ENCODE assay signal across 8 cellular contexts in the genomic region with DNA sequence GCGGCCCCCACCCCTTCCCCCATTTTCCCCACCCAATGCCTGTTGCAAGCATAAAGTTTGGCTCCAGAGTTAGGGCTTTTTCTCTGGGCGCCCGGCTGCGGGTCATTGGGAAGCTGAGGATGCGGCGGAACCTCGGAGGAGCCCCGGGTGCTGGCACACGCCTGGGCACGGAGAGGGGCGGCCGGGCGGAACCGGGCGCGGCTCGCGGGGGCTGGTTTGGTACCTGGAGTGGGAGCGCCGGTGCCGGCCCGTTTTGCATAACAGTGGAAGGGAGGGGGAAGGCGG. TPM values are rescaled to one million over a fixed set of nuclear protein-coding genes. Genes with fewer than 3 reads are reported as not detected.
DNase-seq lines count a peak whose midpoint lies in the region; ATAC-seq and TF ChIP-seq lines count a peak whose summit lies in the region.

No MANE protein-coding gene starts in this region.

- peaks cover 11% of the 10 kb centered on the region for H3K4me1 Mint-ChIP-seq in activated naive CD8-positive, alpha-beta T cell (ENCODE audit: low read depth)

- H3K27ac ChIP-seq in heart right ventricle (peak overlapping the region; percentile 71 to 96 (median 91)), thyroid gland (peak overlapping the region in 1 of 3 donors; percentile 48)

- in situ Hi-C loops in ACHN (cut with HindIII; ENCODE audit: low pct_ligation_motif_present, low pct_unique_long_range_greater_than_20kb, low sequenced_read_pairs): no loop called here

- H3K27me3 ChIP-seq in heart right ventricle (no peaks in the 10 kb centered on the region), kidney epithelial cell (ENCODE audit: control insufficient read depth, insufficient read depth, low read length) (no peaks in the 10 kb centered on the region), thyroid gland (no peaks in the 10 kb centered on the region)

- intact Hi-C loops in heart right ventricle (cut with DNase I): loop anchor here (2.0 to 10.0 kb wide), 9 partner anchors 46 to 98 kb away; no protein-coding TSS in a partner anchor
- intact Hi-C loops in left cardiac atrium (cut with DNase I): loop anchor here (2.0 to 5.0 kb wide), 3 partner anchors 74 to 98 kb away; no protein-coding TSS in a partner anchor
- intact Hi-C loops in thyroid gland (cut with DNase I): no loop called here

- peak overlapping the region; percentile 85 for H3K27ac Mint-ChIP-seq in activated naive CD8-positive, alpha-beta T cell

- no peak for TF ChIP-seq CTCF in heart right ventricle (IDR thresholded peaks at IDR 0.05)
- no peak for TF ChIP-seq CTCF in kidney epithelial cell (IDR thresholded peaks at IDR 0.05; ENCODE audit: insufficient read depth, low read length, poor library complexity, severe bottlenecking)
- TF ChIP-seq CTCF in thyroid gland (IDR thresholded peaks at IDR 0.05): no peak

- no peak for TF ChIP-seq POLR2A in thyroid gland (IDR thresholded peaks at IDR 0.05)

- no peaks in the 10 kb centered on the region for H3K9me3 Mint-ChIP-seq in activated naive CD8-positive, alpha-beta T cell (ENCODE audit: low read depth)

- WGBS in heart right ventricle, 2 donors: 0 to 1% methylated on average over 23 of the region's 23 CpGs
- WGBS in thyroid gland, 2 donors: 0% methylated on average over 2 to 5 of the region's 23 CpGs

- ATAC-seq in heart right ventricle (no peak), left cardiac atrium (no peak), HG03025 (IDR thresholded peaks at IDR 0.05; ENCODE audit: low FRiP score, unreplicated experiment) (no peak)

- H3K36me3 Mint-ChIP-seq in activated naive CD8-positive, alpha-beta T cell: no peaks in the 10 kb centered on the region

- DNase-seq in heart right ventricle: no peak
- DNase-seq in left cardiac atrium: no peak
- no peak for DNase-seq in kidney epithelial cell (ENCODE audit: low read depth)
- no peak for DNase-seq in thyroid gland
- no peak for DNase-seq in effector CD4-positive, alpha-beta T cell
- no peak for DNase-seq in ACHN

- H3K4me3 ChIP-seq in heart right ventricle (peak overlapping the region; percentile 74 to 99 (median 94)), kidney epithelial cell (ENCODE audit: low read depth, low read length) (peak overlapping the region; percentile 57), thyroid gland (replicated peaks in 1 of 3) (peak overlapping the region; percentile 61 to 78 (median 65))

- no peaks in the 10 kb centered on the region for H3K27me3 Mint-ChIP-seq in activated naive CD8-positive, alpha-beta T cell

- H3K4me3 Mint-ChIP-seq in activated naive CD8-positive, alpha-beta T cell: peak overlapping the region; percentile 88

- H3K9me3 ChIP-seq in heart right ventricle (no peaks in the 10 kb centered on the region), thyroid gland (no peaks in the 10 kb centered on the region)

- H3K36me3 ChIP-seq in heart right ventricle (no peaks in the 10 kb centered on the region), kidney epithelial cell (ENCODE audit: control insufficient read depth, insufficient read depth, low read length) (no peaks in the 10 kb centered on the region), thyroid gland (no peaks in the 10 kb centered on the region)

- H3K4me1 ChIP-seq in heart right ventricle (peaks cover 0 to 44% (median 33%) of the 10 kb centered on the region in 9 donors), thyroid gland (peaks cover 0 to 10% of the 10 kb centered on the region in 2 donors)

RNA-seq across cellular contexts. Expression of gene PPARGC1B, which starts 1.2 kb away (rescaled TPM):
- total RNA-seq in heart right ventricle (10 to 100 TPM; 21.5 to 36.6 (median 28.9) TPM), left cardiac atrium (10 to 100 TPM; 11.8 to 12.5 TPM), kidney epithelial cell (0.38 and 0.68 TPM in 2 replicates), thyroid gland (1 to 10 TPM in 1 of 4 donors, under 1 TPM in 3; 0.63 to 1.3 (median 0.89) TPM)
- 10 to 100 TPM in 1 of 2 donors, 1 to 10 TPM in 1; 1.6 to 15.4 TPM for polyA plus RNA-seq in heart right ventricle
